Comparison of ENCODE assay signal across 23 cellular contexts in genomic region chr5:103867857-103868598, GRCh38.
A peak's percentile ranks its signal among the peaks of the same experiment; 100 is the strongest.
DNase-seq lines count a peak whose midpoint lies in the region; ATAC-seq, FAIRE-seq and TF ChIP-seq lines count a peak whose summit lies in the region.
"Had no signal": no experiment of that assay in that cellular context is flagged by ENCODE, and none has a peak within 500 bp of the region (broad histone marks: within the 10 kb centered on the region; RNA-seq: fewer than 3 reads in every experiment).

No MANE protein-coding gene starts in this region.

- H3K27ac ChIP-seq in osteoblast (ENCODE audit: low read depth, low read length), result no peak overlapping the region
- H3K27ac ChIP-seq: neutrophil, Peyer's patch, tibial nerve had no signal

- no peak overlapping the region for H3K4me3 Mint-ChIP-seq in activated T-helper 17 cell treated with anti-CD3 and anti-CD28 coated beads, Interleukin-2, amount 50 U/mL, for 72 hours
- H3K4me3 Mint-ChIP-seq: activated CD4-positive, alpha-beta T cell treated with anti-CD3 and anti-CD28 coated beads, Interleukin-2, amount 10 ng/mL, durations not matched to agents 7 days and 5 days; B cell; effector memory CD8-positive, alpha-beta T cell had no signal

- H3K4me1 Mint-ChIP-seq in activated T-helper 17 cell treated with anti-CD3 and anti-CD28 coated beads, Interleukin-2, amount 50 U/mL, for 72 hours, result no peaks in the 10 kb centered on the region
- H3K4me1 Mint-ChIP-seq: activated CD4-positive, alpha-beta T cell treated with anti-CD3 and anti-CD28 coated beads, Interleukin-2, amount 10 ng/mL, durations not matched to agents 7 days and 5 days; B cell had no signal

- no peaks in the 10 kb centered on the region for H3K36me3 Mint-ChIP-seq in activated T-helper 17 cell treated with anti-CD3 and anti-CD28 coated beads, Interleukin-2, amount 50 U/mL, for 72 hours (ENCODE audit: low read depth)

- H3K79me2 ChIP-seq in osteoblast (ENCODE audit: insufficient read depth, low read length), result no peaks in the 10 kb centered on the region

- TF ChIP-seq CTCF in osteoblast (IDR thresholded peaks at IDR 0.05; ENCODE audit: extremely low read depth, low read depth, low read length), result no peak

- no peaks in the 10 kb centered on the region for H3K27me3 ChIP-seq in osteoblast (ENCODE audit: insufficient read depth, low read length)
- H3K27me3 ChIP-seq: neutrophil, Peyer's patch, tibial nerve had no signal

- DNase-seq in NCI-H82 treated with DMSO at 0.1 percent for 48 hours (lab: John Stamatoyannopoulos, UW; ENCODE audit: unreplicated experiment) (peak; percentile 4), amniotic epithelial cell (ENCODE audit: low read depth) (peak; percentile 64), osteoblast (ENCODE audit: insufficient read length, low spot score, missing footprints) (no peak), superior temporal gyrus (ENCODE audit: extremely low spot score) (no peak)
- no peak for DNase-seq in effector CD8-positive, alpha-beta T cell (lab: John Stamatoyannopoulos, UW)
- DNase-seq: activated CD4-positive, alpha-beta T cell treated with anti-CD3 and anti-CD28 coated beads, Interleukin-2, amount 10 ng/mL, durations not matched to agents 7 days and 5 days; activated effector memory CD4-positive, alpha-beta T cell treated with Interleukin-2 at 50 U/mL for 16 hours; COR-L47; effector memory CD8-positive, alpha-beta T cell; GDM1; glutamatergic neuron; GOT3; left ventricle myocardium superior; NCI-H1417; Peyer's patch; stimulated activated CD4-positive, alpha-beta T cell treated with anti-CD3 and anti-CD28 coated beads, Interleukin-1b, Interleukin-23, amount 100 ng/mL, for 48 hours; stimulated activated naive CD4-positive, alpha-beta T cell treated with Interleukin-2 at 50 U/mL for 16 hours; T-helper 1 cell had no signal

- FAIRE-seq in G401.6 (lab: Jason Lieb, UNC), result peak; percentile 100

- H3K4me2 ChIP-seq in osteoblast (ENCODE audit: insufficient read depth, low read length), result no peak overlapping the region

- H4K20me1 ChIP-seq in osteoblast (ENCODE audit: insufficient read depth, low read length), result no peaks in the 10 kb centered on the region

- no peak for ATAC-seq in activated T-helper 17 cell treated with anti-CD3 and anti-CD28 coated beads, Interleukin-2, amount 50 U/mL, for 72 hours (replicated peaks)
- ATAC-seq: effector memory CD8-positive, alpha-beta T cell; left ventricle myocardium superior had no signal

- H3K36me3 ChIP-seq in osteoblast (ENCODE audit: insufficient read depth, low read length), result no peaks in the 10 kb centered on the region
- H3K36me3 ChIP-seq: neutrophil, Peyer's patch, tibial nerve had no signal

- no peak overlapping the region for H3K27ac Mint-ChIP-seq in activated T-helper 17 cell treated with anti-CD3 and anti-CD28 coated beads, Interleukin-2, amount 50 U/mL, for 72 hours
- H3K27ac Mint-ChIP-seq: activated CD4-positive, alpha-beta T cell treated with anti-CD3 and anti-CD28 coated beads, Interleukin-2, amount 10 ng/mL, durations not matched to agents 7 days and 5 days; B cell; effector memory CD8-positive, alpha-beta T cell had no signal

- H2AFZ ChIP-seq in osteoblast (ENCODE audit: low read length), result peak overlapping the region; percentile 38

- H3K27me3 Mint-ChIP-seq in activated T-helper 17 cell treated with anti-CD3 and anti-CD28 coated beads, Interleukin-2, amount 50 U/mL, for 72 hours, result no peaks in the 10 kb centered on the region
- H3K27me3 Mint-ChIP-seq: activated CD4-positive, alpha-beta T cell treated with anti-CD3 and anti-CD28 coated beads, Interleukin-2, amount 10 ng/mL, durations not matched to agents 7 days and 5 days; B cell; effector memory CD8-positive, alpha-beta T cell had no signal

- no peaks in the 10 kb centered on the region for H3K9me3 ChIP-seq in osteoblast (ENCODE audit: low read depth, low read length)
- H3K9me3 ChIP-seq: neutrophil, Peyer's patch, tibial nerve had no signal

- no peaks in the 10 kb centered on the region for H3K9me3 Mint-ChIP-seq in activated T-helper 17 cell treated with anti-CD3 and anti-CD28 coated beads, Interleukin-2, amount 50 U/mL, for 72 hours
- H3K9me3 Mint-ChIP-seq: activated CD4-positive, alpha-beta T cell treated with anti-CD3 and anti-CD28 coated beads, Interleukin-2, amount 10 ng/mL, durations not matched to agents 7 days and 5 days had no signal

- H3K4me1 ChIP-seq in osteoblast (ENCODE audit: insufficient read depth, low read length), result peaks cover 18% of the 10 kb centered on the region
- H3K4me1 ChIP-seq: Peyer's patch, tibial nerve had no signal

- no peak overlapping the region for H3K4me3 ChIP-seq in osteoblast (ENCODE audit: insufficient read depth, low read length)
- H3K4me3 ChIP-seq: Peyer's patch, tibial nerve had no signal

Comparison
In these comparisons a context has a peak if more than half of its experiments do, and no peak if none do; other contexts are left out.
1. DNase-seq: peak in NCI-H82 treated with DMSO at 0.1 percent for 48 hours (single experiment) and amniotic epithelial cell (single experiment); none in osteoblast (single experiment), superior temporal gyrus (single experiment) and effector CD8-positive, alpha-beta T cell (single experiment).